1 cellular context compared by ENCODE assay signal in the genomic region with DNA sequence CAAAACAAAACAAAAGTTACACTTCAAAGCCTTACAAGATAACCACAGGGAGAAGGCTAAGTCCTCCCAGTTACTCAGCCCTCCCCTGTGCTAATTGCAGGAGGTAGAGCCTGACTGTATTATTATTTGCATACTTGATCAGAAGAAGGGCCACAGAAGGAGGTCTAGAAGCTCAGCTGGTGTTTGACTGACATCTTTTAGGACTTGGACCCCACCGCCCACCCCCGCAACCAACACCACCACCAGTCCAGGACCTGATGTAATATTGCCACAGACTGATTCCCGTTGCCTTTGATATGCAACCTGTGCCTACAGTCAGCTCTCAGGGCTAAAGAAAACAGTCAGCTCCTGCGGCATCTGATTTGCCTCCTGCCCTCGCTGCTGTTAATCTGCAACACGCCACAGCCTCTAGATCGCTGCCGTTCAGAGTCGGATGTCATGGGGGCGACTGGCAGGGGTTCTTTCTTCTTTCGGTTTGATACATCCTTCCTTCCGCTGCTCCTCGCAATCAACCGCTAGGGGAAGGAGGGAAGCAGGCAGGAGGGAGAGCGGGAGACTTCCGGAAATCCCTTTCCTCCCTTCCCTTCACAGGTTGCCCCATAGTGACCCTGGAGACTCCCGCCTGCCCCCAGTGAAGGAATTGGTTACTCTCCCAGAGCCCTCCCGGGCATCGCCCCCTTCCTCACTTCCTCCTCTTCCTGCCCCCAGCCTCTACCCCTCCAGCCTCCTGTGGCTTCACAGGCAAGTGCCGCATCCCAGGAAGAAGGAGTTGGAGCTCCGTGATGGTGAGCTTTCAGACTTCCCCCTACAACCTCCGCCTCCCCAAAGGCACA.
TF ChIP-seq lines count a peak whose summit lies in the region.

No MANE protein-coding gene starts in this region.

TF ChIP-seq in HEK293, 187 proteins besides CTCF, POLR2A, EP300 and RAD21 (continued from another document and continues in another):
- TF ChIP-seq, protein P1, sequence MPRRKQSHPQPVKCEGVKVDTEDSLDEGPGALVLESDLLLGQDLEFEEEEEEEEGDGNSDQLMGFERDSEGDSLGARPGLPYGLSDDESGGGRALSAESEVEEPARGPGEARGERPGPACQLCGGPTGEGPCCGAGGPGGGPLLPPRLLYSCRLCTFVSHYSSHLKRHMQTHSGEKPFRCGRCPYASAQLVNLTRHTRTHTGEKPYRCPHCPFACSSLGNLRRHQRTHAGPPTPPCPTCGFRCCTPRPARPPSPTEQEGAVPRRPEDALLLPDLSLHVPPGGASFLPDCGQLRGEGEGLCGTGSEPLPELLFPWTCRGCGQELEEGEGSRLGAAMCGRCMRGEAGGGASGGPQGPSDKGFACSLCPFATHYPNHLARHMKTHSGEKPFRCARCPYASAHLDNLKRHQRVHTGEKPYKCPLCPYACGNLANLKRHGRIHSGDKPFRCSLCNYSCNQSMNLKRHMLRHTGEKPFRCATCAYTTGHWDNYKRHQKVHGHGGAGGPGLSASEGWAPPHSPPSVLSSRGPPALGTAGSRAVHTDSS (tag by site-specific recombination; IDR thresholded peaks at IDR 0.05) = peak; percentile 35; the same call in 1 of the 2 replicates
- TF ChIP-seq ZNF660 (tag by site-specific recombination; IDR thresholded peaks at IDR 0.05) = peak; percentile 76
- TF ChIP-seq MEIS1 (CRISPR knock-in tag; IDR thresholded peaks at IDR 0.05; ENCODE audit: borderline replicate concordance) = no peak
- no peak for TF ChIP-seq ZNF423 (tag by site-specific recombination; IDR thresholded peaks at IDR 0.05)
- TF ChIP-seq ZNF324 (tag by site-specific recombination; IDR thresholded peaks at IDR 0.05) = 0 out of 2 replicates have a peak, but pooled peaks have one; percentile 13
- TF ChIP-seq, protein P2, sequence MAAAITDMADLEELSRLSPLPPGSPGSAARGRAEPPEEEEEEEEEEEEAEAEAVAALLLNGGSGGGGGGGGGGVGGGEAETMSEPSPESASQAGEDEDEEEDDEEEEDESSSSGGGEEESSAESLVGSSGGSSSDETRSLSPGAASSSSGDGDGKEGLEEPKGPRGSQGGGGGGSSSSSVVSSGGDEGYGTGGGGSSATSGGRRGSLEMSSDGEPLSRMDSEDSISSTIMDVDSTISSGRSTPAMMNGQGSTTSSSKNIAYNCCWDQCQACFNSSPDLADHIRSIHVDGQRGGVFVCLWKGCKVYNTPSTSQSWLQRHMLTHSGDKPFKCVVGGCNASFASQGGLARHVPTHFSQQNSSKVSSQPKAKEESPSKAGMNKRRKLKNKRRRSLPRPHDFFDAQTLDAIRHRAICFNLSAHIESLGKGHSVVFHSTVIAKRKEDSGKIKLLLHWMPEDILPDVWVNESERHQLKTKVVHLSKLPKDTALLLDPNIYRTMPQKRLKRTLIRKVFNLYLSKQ (tag by site-specific recombination; IDR thresholded peaks at IDR 0.05; ENCODE audit: borderline replicate concordance) = no peak
- TF ChIP-seq ZNF266 (tag by site-specific recombination; IDR thresholded peaks at IDR 0.05; ENCODE audit: low read depth) = no peak
- peak; percentile 86; the same call in 1 of the 2 replicates for TF ChIP-seq MZF1 (tag by site-specific recombination; IDR thresholded peaks at IDR 0.05; ENCODE audit: borderline replicate concordance)
- TF ChIP-seq ZNF19 (tag by site-specific recombination; IDR thresholded peaks at IDR 0.05; ENCODE audit: low read depth) = no peak
- 0 out of 2 replicates have a peak, but pooled peaks have one; percentile 30 for TF ChIP-seq ZNF394 (tag by site-specific recombination; IDR thresholded peaks at IDR 0.05; ENCODE audit: borderline replicate concordance)
- TF ChIP-seq, protein P3, sequence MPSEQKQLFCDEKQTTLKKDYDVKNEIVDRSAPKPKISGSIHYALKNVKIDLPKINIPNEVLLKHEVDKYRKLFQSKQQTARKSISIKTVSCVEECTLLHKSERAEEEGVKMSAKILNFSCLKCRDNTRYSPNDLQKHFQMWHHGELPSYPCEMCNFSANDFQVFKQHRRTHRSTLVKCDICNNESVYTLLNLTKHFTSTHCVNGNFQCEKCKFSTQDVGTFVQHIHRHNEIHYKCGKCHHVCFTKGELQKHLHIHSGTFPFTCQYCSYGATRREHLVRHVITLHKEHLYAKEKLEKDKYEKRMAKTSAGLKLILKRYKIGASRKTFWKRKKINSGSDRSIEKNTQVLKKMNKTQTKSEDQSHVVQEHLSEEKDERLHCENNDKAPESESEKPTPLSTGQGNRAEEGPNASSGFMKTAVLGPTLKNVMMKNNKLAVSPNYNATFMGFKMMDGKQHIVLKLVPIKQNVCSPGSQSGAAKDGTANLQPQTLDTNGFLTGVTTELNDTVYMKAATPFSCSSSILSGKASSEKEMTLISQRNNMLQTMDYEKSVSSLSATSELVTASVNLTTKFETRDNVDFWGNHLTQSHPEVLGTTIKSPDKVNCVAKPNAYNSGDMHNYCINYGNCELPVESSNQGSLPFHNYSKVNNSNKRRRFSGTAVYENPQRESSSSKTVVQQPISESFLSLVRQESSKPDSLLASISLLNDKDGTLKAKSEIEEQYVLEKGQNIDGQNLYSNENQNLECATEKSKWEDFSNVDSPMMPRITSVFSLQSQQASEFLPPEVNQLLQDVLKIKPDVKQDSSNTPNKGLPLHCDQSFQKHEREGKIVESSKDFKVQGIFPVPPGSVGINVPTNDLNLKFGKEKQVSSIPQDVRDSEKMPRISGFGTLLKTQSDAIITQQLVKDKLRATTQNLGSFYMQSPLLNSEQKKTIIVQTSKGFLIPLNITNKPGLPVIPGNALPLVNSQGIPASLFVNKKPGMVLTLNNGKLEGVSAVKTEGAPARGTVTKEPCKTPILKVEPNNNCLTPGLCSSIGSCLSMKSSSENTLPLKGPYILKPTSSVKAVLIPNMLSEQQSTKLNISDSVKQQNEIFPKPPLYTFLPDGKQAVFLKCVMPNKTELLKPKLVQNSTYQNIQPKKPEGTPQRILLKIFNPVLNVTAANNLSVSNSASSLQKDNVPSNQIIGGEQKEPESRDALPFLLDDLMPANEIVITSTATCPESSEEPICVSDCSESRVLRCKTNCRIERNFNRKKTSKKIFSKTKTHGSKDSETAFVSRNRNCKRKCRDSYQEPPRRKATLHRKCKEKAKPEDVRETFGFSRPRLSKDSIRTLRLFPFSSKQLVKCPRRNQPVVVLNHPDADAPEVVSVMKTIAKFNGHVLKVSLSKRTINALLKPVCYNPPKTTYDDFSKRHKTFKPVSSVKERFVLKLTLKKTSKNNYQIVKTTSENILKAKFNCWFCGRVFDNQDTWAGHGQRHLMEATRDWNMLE (tag by site-specific recombination; conservative IDR thresholded peaks at IDR 0.05; ENCODE audit: low read depth) = peak; percentile 95
- peak; percentile 96 for TF ChIP-seq IKZF3 (tag by site-specific recombination; IDR thresholded peaks at IDR 0.05)
- no peak for TF ChIP-seq ZNF626 (tag by site-specific recombination; IDR thresholded peaks at IDR 0.05)
- no peak for TF ChIP-seq ZNF202 (tag by site-specific recombination; IDR thresholded peaks at IDR 0.05; ENCODE audit: borderline replicate concordance)
- TF ChIP-seq ZBTB20 (tag by site-specific recombination; IDR thresholded peaks at IDR 0.05) = peak; percentile 52; the same call in 1 of the 2 replicates
- TF ChIP-seq ZNF837 (tag by site-specific recombination; IDR thresholded peaks at IDR 0.05) = no peak
- TF ChIP-seq SCRT2 (tag by site-specific recombination; IDR thresholded peaks at IDR 0.05) = peak; percentile 73
- no peak for TF ChIP-seq BCL11B (tag by site-specific recombination; IDR thresholded peaks at IDR 0.05; ENCODE audit: low read depth)
- TF ChIP-seq ZNF701 (tag by site-specific recombination; IDR thresholded peaks at IDR 0.05) = no peak
- TF ChIP-seq ZNF560 (tag by site-specific recombination; IDR thresholded peaks at IDR 0.05; ENCODE audit: borderline replicate concordance) = no peak
- TF ChIP-seq, protein P4, sequence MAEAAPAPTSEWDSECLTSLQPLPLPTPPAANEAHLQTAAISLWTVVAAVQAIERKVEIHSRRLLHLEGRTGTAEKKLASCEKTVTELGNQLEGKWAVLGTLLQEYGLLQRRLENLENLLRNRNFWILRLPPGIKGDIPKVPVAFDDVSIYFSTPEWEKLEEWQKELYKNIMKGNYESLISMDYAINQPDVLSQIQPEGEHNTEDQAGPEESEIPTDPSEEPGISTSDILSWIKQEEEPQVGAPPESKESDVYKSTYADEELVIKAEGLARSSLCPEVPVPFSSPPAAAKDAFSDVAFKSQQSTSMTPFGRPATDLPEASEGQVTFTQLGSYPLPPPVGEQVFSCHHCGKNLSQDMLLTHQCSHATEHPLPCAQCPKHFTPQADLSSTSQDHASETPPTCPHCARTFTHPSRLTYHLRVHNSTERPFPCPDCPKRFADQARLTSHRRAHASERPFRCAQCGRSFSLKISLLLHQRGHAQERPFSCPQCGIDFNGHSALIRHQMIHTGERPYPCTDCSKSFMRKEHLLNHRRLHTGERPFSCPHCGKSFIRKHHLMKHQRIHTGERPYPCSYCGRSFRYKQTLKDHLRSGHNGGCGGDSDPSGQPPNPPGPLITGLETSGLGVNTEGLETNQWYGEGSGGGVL (tag by site-specific recombination; IDR thresholded peaks at IDR 0.05) = peak; percentile 96
- no peak for TF ChIP-seq OVOL3 (tag by site-specific recombination; IDR thresholded peaks at IDR 0.05)
- TF ChIP-seq ZNF211 (tag by site-specific recombination; IDR thresholded peaks at IDR 0.05; ENCODE audit: low read depth) = no peak
- no peak for TF ChIP-seq ZNF530 (tag by site-specific recombination; IDR thresholded peaks at IDR 0.05; ENCODE audit: low read depth)
- TF ChIP-seq, protein P5, sequence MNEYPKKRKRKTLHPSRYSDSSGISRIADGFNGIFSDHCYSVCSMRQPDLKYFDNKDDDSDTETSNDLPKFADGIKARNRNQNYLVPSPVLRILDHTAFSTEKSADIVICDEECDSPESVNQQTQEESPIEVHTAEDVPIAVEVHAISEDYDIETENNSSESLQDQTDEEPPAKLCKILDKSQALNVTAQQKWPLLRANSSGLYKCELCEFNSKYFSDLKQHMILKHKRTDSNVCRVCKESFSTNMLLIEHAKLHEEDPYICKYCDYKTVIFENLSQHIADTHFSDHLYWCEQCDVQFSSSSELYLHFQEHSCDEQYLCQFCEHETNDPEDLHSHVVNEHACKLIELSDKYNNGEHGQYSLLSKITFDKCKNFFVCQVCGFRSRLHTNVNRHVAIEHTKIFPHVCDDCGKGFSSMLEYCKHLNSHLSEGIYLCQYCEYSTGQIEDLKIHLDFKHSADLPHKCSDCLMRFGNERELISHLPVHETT (tag by site-specific recombination; IDR thresholded peaks at IDR 0.05) = no peak
- TF ChIP-seq REPIN1 (tag by site-specific recombination; IDR thresholded peaks at IDR 0.05; ENCODE audit: low read depth) = no peak
- TF ChIP-seq, protein P6, sequence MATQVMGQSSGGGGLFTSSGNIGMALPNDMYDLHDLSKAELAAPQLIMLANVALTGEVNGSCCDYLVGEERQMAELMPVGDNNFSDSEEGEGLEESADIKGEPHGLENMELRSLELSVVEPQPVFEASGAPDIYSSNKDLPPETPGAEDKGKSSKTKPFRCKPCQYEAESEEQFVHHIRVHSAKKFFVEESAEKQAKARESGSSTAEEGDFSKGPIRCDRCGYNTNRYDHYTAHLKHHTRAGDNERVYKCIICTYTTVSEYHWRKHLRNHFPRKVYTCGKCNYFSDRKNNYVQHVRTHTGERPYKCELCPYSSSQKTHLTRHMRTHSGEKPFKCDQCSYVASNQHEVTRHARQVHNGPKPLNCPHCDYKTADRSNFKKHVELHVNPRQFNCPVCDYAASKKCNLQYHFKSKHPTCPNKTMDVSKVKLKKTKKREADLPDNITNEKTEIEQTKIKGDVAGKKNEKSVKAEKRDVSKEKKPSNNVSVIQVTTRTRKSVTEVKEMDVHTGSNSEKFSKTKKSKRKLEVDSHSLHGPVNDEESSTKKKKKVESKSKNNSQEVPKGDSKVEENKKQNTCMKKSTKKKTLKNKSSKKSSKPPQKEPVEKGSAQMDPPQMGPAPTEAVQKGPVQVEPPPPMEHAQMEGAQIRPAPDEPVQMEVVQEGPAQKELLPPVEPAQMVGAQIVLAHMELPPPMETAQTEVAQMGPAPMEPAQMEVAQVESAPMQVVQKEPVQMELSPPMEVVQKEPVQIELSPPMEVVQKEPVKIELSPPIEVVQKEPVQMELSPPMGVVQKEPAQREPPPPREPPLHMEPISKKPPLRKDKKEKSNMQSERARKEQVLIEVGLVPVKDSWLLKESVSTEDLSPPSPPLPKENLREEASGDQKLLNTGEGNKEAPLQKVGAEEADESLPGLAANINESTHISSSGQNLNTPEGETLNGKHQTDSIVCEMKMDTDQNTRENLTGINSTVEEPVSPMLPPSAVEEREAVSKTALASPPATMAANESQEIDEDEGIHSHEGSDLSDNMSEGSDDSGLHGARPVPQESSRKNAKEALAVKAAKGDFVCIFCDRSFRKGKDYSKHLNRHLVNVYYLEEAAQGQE (tag by site-specific recombination; IDR thresholded peaks at IDR 0.05) = no peak
- TF ChIP-seq ZBTB48 (tag by site-specific recombination; IDR thresholded peaks at IDR 0.05) = peak; percentile 92
- TF ChIP-seq, protein P7, sequence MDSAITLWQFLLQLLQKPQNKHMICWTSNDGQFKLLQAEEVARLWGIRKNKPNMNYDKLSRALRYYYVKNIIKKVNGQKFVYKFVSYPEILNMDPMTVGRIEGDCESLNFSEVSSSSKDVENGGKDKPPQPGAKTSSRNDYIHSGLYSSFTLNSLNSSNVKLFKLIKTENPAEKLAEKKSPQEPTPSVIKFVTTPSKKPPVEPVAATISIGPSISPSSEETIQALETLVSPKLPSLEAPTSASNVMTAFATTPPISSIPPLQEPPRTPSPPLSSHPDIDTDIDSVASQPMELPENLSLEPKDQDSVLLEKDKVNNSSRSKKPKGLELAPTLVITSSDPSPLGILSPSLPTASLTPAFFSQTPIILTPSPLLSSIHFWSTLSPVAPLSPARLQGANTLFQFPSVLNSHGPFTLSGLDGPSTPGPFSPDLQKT (IDR thresholded peaks at IDR 0.05; ENCODE audit: borderline replicate concordance, low read depth, low read length) = no peak
- peak; percentile 61; the same call in 1 of the 2 replicates for TF ChIP-seq ZNF600 (tag by site-specific recombination; IDR thresholded peaks at IDR 0.05)
- peak; percentile 42; the same call in 1 of the 2 replicates for TF ChIP-seq KLF8 (tag by site-specific recombination; IDR thresholded peaks at IDR 0.05)
- TF ChIP-seq ZNF707 (tag by site-specific recombination; IDR thresholded peaks at IDR 0.05) = no peak
- TF ChIP-seq, protein P8, sequence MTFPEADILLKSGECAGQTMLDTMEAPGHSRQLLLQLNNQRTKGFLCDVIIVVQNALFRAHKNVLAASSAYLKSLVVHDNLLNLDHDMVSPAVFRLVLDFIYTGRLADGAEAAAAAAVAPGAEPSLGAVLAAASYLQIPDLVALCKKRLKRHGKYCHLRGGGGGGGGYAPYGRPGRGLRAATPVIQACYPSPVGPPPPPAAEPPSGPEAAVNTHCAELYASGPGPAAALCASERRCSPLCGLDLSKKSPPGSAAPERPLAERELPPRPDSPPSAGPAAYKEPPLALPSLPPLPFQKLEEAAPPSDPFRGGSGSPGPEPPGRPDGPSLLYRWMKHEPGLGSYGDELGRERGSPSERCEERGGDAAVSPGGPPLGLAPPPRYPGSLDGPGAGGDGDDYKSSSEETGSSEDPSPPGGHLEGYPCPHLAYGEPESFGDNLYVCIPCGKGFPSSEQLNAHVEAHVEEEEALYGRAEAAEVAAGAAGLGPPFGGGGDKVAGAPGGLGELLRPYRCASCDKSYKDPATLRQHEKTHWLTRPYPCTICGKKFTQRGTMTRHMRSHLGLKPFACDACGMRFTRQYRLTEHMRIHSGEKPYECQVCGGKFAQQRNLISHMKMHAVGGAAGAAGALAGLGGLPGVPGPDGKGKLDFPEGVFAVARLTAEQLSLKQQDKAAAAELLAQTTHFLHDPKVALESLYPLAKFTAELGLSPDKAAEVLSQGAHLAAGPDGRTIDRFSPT (tag by site-specific recombination; IDR thresholded peaks at IDR 0.05) = no peak; the same call in 1 of the 2 replicates
- no peak for TF ChIP-seq ZNF391 (tag by site-specific recombination; IDR thresholded peaks at IDR 0.05; ENCODE audit: borderline replicate concordance, low read depth)
- no peak for TF ChIP-seq ZNF843 (tag by site-specific recombination; IDR thresholded peaks at IDR 0.05)
- TF ChIP-seq EGR2 (tag by site-specific recombination; IDR thresholded peaks at IDR 0.05; ENCODE audit: low read depth) = no peak
- TF ChIP-seq GLI4 (tag by site-specific recombination; IDR thresholded peaks at IDR 0.05) = no peak
- no peak for TF ChIP-seq YY1 (tag by site-specific recombination; IDR thresholded peaks at IDR 0.05)
